In genomic region chr18:22932885-22933205, GRCh38 we compare ENCODE assay signal across 8 cellular contexts. TPM values are rescaled to one million over a fixed set of nuclear protein-coding genes. Genes with fewer than 3 reads are reported as not detected.
A peak's percentile ranks its signal among the peaks of the same experiment; 100 is the strongest.
DNase-seq lines count a peak whose midpoint lies in the region; ATAC-seq lines count a peak whose summit lies in the region.

No MANE protein-coding gene starts in this region.

- H3K27ac Mint-ChIP-seq in activated T-cell treated with anti-CD3 and anti-CD28 coated beads, Interleukin-2, amount 50 U/mL, for 72 hours: peak overlapping the region; percentile 89

- H3K27me3 ChIP-seq in ACC112 (ENCODE audit: insufficient read depth, low read length) (no peaks in the 10 kb centered on the region), iPS-18a (ENCODE audit: control insufficient read depth, insufficient read depth, low read length) (peaks cover 9% of the 10 kb centered on the region), stomach smooth muscle (ENCODE audit: control insufficient read depth in 1 of 2, insufficient read depth in 2 of 2, low read length in 2 of 2) (no peaks in the 10 kb centered on the region)

- peaks cover 15% of the 10 kb centered on the region for H3K4me1 ChIP-seq in ACC112 (ENCODE audit: control insufficient read depth, insufficient read depth, low read length, unreplicated experiment)
- peaks cover 19% of the 10 kb centered on the region for H3K4me1 ChIP-seq in iPS-18a (ENCODE audit: control insufficient read depth, low read depth, low read length)
- H3K4me1 ChIP-seq in stomach smooth muscle (ENCODE audit: control insufficient read depth, insufficient read depth, low read length): peaks cover 3% of the 10 kb centered on the region

- H3K27ac ChIP-seq in ACC112 (ENCODE audit: low read depth, low read length) (peak overlapping the region; percentile 93), iPS-18a (ENCODE audit: low read length) (peak overlapping the region; percentile 64), stomach smooth muscle (ENCODE audit: low read length) (peak overlapping the region; percentile 91)

- H3K9ac ChIP-seq in iPS-18a (ENCODE audit: low read length): peak overlapping the region; percentile 85
- H3K9ac ChIP-seq in stomach smooth muscle (ENCODE audit: low read length in 2 of 2): peak overlapping the region; percentile 90 to 98

- H3K4me3 Mint-ChIP-seq in activated T-cell treated with anti-CD3 and anti-CD28 coated beads, Interleukin-2, amount 50 U/mL, for 72 hours: peak overlapping the region; percentile 95 to 96

- ATAC-seq in GM19035 (IDR thresholded peaks at IDR 0.05; ENCODE audit: unreplicated experiment): peak; percentile 33
- ATAC-seq in HG03196 (IDR thresholded peaks at IDR 0.05; ENCODE audit: unreplicated experiment): peak; percentile 22
- ATAC-seq in activated T-cell treated with anti-CD3 and anti-CD28 coated beads, Interleukin-2, amount 50 U/mL, for 72 hours (replicated peaks in 1 of 2): peak; percentile 32 to 35
- ATAC-seq in HG03097 (IDR thresholded peaks at IDR 0.05; ENCODE audit: low FRiP score, unreplicated experiment): no peak

- no peaks in the 10 kb centered on the region for H3K9me3 Mint-ChIP-seq in activated T-cell treated with anti-CD3 and anti-CD28 coated beads, Interleukin-2, amount 50 U/mL, for 72 hours

- no peaks in the 10 kb centered on the region for H3K36me3 ChIP-seq in ACC112 (ENCODE audit: insufficient read depth, low read length)
- peaks cover 6% of the 10 kb centered on the region for H3K36me3 ChIP-seq in iPS-18a (ENCODE audit: control insufficient read depth, low read depth, low read length)
- no peaks in the 10 kb centered on the region for H3K36me3 ChIP-seq in stomach smooth muscle (ENCODE audit: control insufficient read depth in 2 of 2, insufficient read depth in 2 of 2, low read length in 2 of 2)

- H2AFZ ChIP-seq in ACC112 (ENCODE audit: low read length, unreplicated experiment): peak overlapping the region; percentile 98

- H3K9me3 ChIP-seq in iPS-18a (ENCODE audit: control insufficient read depth, low read depth, low read length) (no peaks in the 10 kb centered on the region), stomach smooth muscle (ENCODE audit: control insufficient read depth in 2 of 2, low read length in 2 of 2) (no peaks in the 10 kb centered on the region)

- peaks cover 23% of the 10 kb centered on the region for H3K79me2 ChIP-seq in ACC112 (ENCODE audit: control insufficient read depth, insufficient read depth, low read length, unreplicated experiment)

- no peaks in the 10 kb centered on the region for H3K27me3 Mint-ChIP-seq in activated T-cell treated with anti-CD3 and anti-CD28 coated beads, Interleukin-2, amount 50 U/mL, for 72 hours (ENCODE audit: low read depth)

- in situ Hi-C loops in G401 (cut with HindIII; ENCODE audit: low sequenced_read_pairs): no loop called here

- H3K4me3 ChIP-seq in ACC112 (ENCODE audit: low read depth, low read length): peak overlapping the region; percentile 100
- H3K4me3 ChIP-seq in iPS-18a (ENCODE audit: low read length): peak overlapping the region; percentile 89
- H3K4me3 ChIP-seq in stomach smooth muscle (ENCODE audit: low read length in 2 of 2): peak overlapping the region; percentile 93 to 98

- H3K36me3 Mint-ChIP-seq in activated T-cell treated with anti-CD3 and anti-CD28 coated beads, Interleukin-2, amount 50 U/mL, for 72 hours (ENCODE audit: insufficient read depth in 2 of 2): peaks cover 0 to 7% of the 10 kb centered on the region in 2 donors

- peaks cover 29% of the 10 kb centered on the region for H3K4me1 Mint-ChIP-seq in activated T-cell treated with anti-CD3 and anti-CD28 coated beads, Interleukin-2, amount 50 U/mL, for 72 hours (ENCODE audit: low read depth)

- no peak for DNase-seq in activated T-cell treated with anti-CD3 and anti-CD28 coated beads, Interleukin-2, amount 50 U/mL, for 72 hours
- DNase-seq in G401 (ENCODE audit: low spot score): no peak

RNA-seq across cellular contexts. Expression of gene RBBP8, which starts 0.3 kb away (rescaled TPM):
- 10 to 100 TPM; 57.2 to 64.2 TPM for total RNA-seq in activated T-cell treated with anti-CD3 and anti-CD28 coated beads, Interleukin-2, amount 50 U/mL, for 72 hours
- 34.5 and 52.2 TPM in 2 replicates for total RNA-seq in G401 (2014; rRNA removed; shearing (Covaris generic))
